29 cellular contexts compared by ENCODE assay signal in genomic region chr21:41227357-41228005, GRCh38. TPM values are rescaled to one million over a fixed set of nuclear protein-coding genes. Genes with fewer than 3 reads are reported as not detected.
A peak's percentile ranks its signal among the peaks of the same experiment; 100 is the strongest.
DNase-seq lines count a peak whose midpoint lies in the region; ATAC-seq, FAIRE-seq and TF ChIP-seq lines count a peak whose summit lies in the region.
"Had no signal": no experiment of that assay in that cellular context is flagged by ENCODE, and none has a peak within 500 bp of the region (broad histone marks: within the 10 kb centered on the region; RNA-seq: fewer than 3 reads in every experiment).

No MANE protein-coding gene starts in this region.

- H3K9me2 ChIP-seq in PC-3 (replicated peaks; ENCODE audit: low read length): no peaks in the 10 kb centered on the region

- H3K27ac ChIP-seq in DND-41 (ENCODE audit: low read length) (no peak overlapping the region), duodenal mucosa (ENCODE audit: low read depth, low read length) (peak overlapping the region; percentile 45), PC-3 (ENCODE audit: low read length) (no peak overlapping the region)
- H3K27ac ChIP-seq: epithelial cell of prostate, SJSA1, thoracic aorta had no signal

- no peak overlapping the region for H2AFZ ChIP-seq in DND-41 (ENCODE audit: low read depth, low read length)
- H2AFZ ChIP-seq in PC-3 (ENCODE audit: low read length): no peak overlapping the region

- H3K9ac ChIP-seq in DND-41 (ENCODE audit: low read depth, low read length) (no peak overlapping the region), duodenal mucosa (ENCODE audit: low read depth in 1 of 2, low read length in 2 of 2) (no peak overlapping the region), PC-3 (ENCODE audit: low read length) (no peak overlapping the region)

- ATAC-seq in DND-41 (ENCODE audit: insufficient read depth, low read depth) (peak; percentile 82), sciatic nerve (no peak), PC-3 (no peak)
- ATAC-seq: activated CD8-positive, alpha-beta memory T cell treated with anti-CD3 and anti-CD28 coated beads, Interleukin-2, amount 10 ng/mL, durations not matched to agents 7 days and 5 days; Panc1 had no signal

- H3K9me3 ChIP-seq in DND-41 (ENCODE audit: insufficient read depth, low read length, severe bottlenecking): no peaks in the 10 kb centered on the region
- no peaks in the 10 kb centered on the region for H3K9me3 ChIP-seq in duodenal mucosa (ENCODE audit: control insufficient read depth in 1 of 2, low read length in 2 of 2)
- no peaks in the 10 kb centered on the region for H3K9me3 ChIP-seq in PC-3 (ENCODE audit: low read length)
- H3K9me3 ChIP-seq: SJSA1, thoracic aorta had no signal

- POLR2A ChIA-PET in PC-3 (lab: Charles Lee; ENCODE audit: unreplicated experiment): no interaction called here

- H3K4me2 ChIP-seq in DND-41 (ENCODE audit: insufficient read depth, low read length) (no peak overlapping the region), PC-3 (ENCODE audit: low read length) (no peak overlapping the region)

- H3K4me1 ChIP-seq in DND-41 (ENCODE audit: insufficient read depth, low read length): no peaks in the 10 kb centered on the region; the same call in 1 of the 2 replicates
- peaks cover 16 to 20% of the 10 kb centered on the region in 2 donors for H3K4me1 ChIP-seq in duodenal mucosa (ENCODE audit: control insufficient read depth in 1 of 2, insufficient read depth in 2 of 2, low read length in 2 of 2)
- no peaks in the 10 kb centered on the region for H3K4me1 ChIP-seq in PC-3 (ENCODE audit: insufficient read depth, low read length)
- H3K4me1 ChIP-seq: SJSA1 had no signal

- CTCF ChIA-PET in PC-3 (lab: Charles Lee): no interaction called here

- 0 out of 2 replicates have a peak, but pooled peaks cover 2% of the 10 kb centered on the region for H4K20me1 ChIP-seq in DND-41 (ENCODE audit: insufficient read depth, low read length)
- H4K20me1 ChIP-seq in PC-3 (ENCODE audit: low read length): no peaks in the 10 kb centered on the region

- H3K79me2 ChIP-seq in DND-41 (ENCODE audit: insufficient read depth, low read length) (no peaks in the 10 kb centered on the region), PC-3 (ENCODE audit: low read length) (0 out of 2 replicates have a peak, but pooled peaks cover 2% of the 10 kb centered on the region)

- no peaks in the 10 kb centered on the region for H3F3A ChIP-seq in PC-3 (ENCODE audit: low read length, unreplicated experiment)

- BruUV-seq in PC-3 (replicated peaks; lab: Mats Ljungman, UMichigan): no TSS peak

- TF ChIP-seq CTCF in DND-41 (IDR thresholded peaks at IDR 0.05; ENCODE audit: borderline replicate concordance, extremely low read depth, low read length, poor library complexity, severe bottlenecking) (no peak), PC-3 (conservative IDR thresholded peaks at IDR 0.05; ENCODE audit: low read depth, low read length) (no peak), D721Med (IDR thresholded peaks at IDR 0.05; ENCODE audit: insufficient read depth, missing control alignments) (no peak)

- intact Hi-C loops in sciatic nerve (cut with DNase I) (no loop called here), PC-3 (cut with micrococcal nuclease) (no loop called here)

- peak; percentile 53 for DNase-seq in COLO668 (lab: John Stamatoyannopoulos, UW; ENCODE audit: unreplicated experiment)
- DNase-seq in DND-41: peak; percentile 50
- DNase-seq in sciatic nerve (ENCODE audit: low spot score): peak; percentile 18
- DNase-seq in HCEC 1CT: no peak
- DNase-seq in PC-3: no peak
- no peak for DNase-seq in D721Med (ENCODE audit: insufficient read length, low spot score)
- DNase-seq: activated CD8-positive, alpha-beta memory T cell treated with anti-CD3 and anti-CD28 coated beads, Interleukin-2, amount 10 ng/mL, durations not matched to agents 7 days and 5 days; CD4-positive, CD25-positive, alpha-beta regulatory T cell; cerebellar nuclear complex; DMS 273 treated with DMSO at 0.1 percent for 48 hours; head of caudate nucleus; HFFc6; KBM-7; kidney glomerular epithelial cell; mammary epithelial cell; MM.1S; NCI-H1417; NCI-H446; nucleus accumbens; stimulated activated CD4-positive, alpha-beta T cell treated with anti-CD3 and anti-CD28 coated beads, Interleukin-4, amount 100 ng/mL, for 1 hour; stimulated activated naive CD4-positive, alpha-beta T cell; T-helper 1 cell had no signal

- H3K27me3 ChIP-seq in DND-41 (ENCODE audit: insufficient read depth, low read length, poor library complexity) (peaks cover 5% of the 10 kb centered on the region), duodenal mucosa (ENCODE audit: control insufficient read depth in 1 of 2, insufficient read depth in 2 of 2, low read length in 2 of 2) (no peaks in the 10 kb centered on the region), PC-3 (ENCODE audit: low read length) (no peaks in the 10 kb centered on the region)
- H3K27me3 ChIP-seq: SJSA1 had no signal

- H3K36me3 ChIP-seq in DND-41 (ENCODE audit: insufficient read depth, low read length) (no peaks in the 10 kb centered on the region), duodenal mucosa (ENCODE audit: control insufficient read depth in 1 of 2, insufficient read depth in 2 of 2, low read length in 2 of 2) (peaks cover 10 to 15% of the 10 kb centered on the region in 2 donors), PC-3 (ENCODE audit: low read depth, low read length) (peaks cover 8% of the 10 kb centered on the region; the same call in 1 of the 2 replicates)
- H3K36me3 ChIP-seq: SJSA1 had no signal

- no peak overlapping the region for H3K4me3 ChIP-seq in DND-41 (ENCODE audit: low read depth in 1 of 2, low read length in 2 of 2)
- no peak overlapping the region for H3K4me3 ChIP-seq in duodenal mucosa (ENCODE audit: low read depth in 1 of 2, low read length in 2 of 2)
- no peak overlapping the region for H3K4me3 ChIP-seq in PC-3 (ENCODE audit: low read length)
- H3K4me3 ChIP-seq: SJSA1, thoracic aorta had no signal

- no peak for FAIRE-seq in D721Med (lab: Jason Lieb, UNC)
- FAIRE-seq: G401.6, TTC549 had no signal

RNA-seq across cellular contexts. Expression of gene BACE2, which starts 59.5 kb away (rescaled TPM):
- 103 TPM for total RNA-seq in sciatic nerve
- 89.2 and 96.2 TPM in 2 replicates for total RNA-seq in PC-3 (2014; rRNA removed)

Comparison
In these comparisons a context has a peak if more than half of its experiments do, and no peak if none do; other contexts are left out.
1. DNase-seq: peak in COLO668 (single experiment), DND-41 (single experiment) and sciatic nerve (single experiment); none in HCEC 1CT (single experiment), PC-3 (single experiment) and D721Med (single experiment).